25 cellular contexts compared by ENCODE assay signal in genomic region chr11:36233226-36233625, GRCh38. TPM values are rescaled to one million over a fixed set of nuclear protein-coding genes. Genes with fewer than 3 reads are reported as not detected.
DNase-seq lines count a peak whose midpoint lies in the region; ATAC-seq, FAIRE-seq and TF ChIP-seq lines count a peak whose summit lies in the region.
"Had no signal": no experiment of that assay in that cellular context is flagged by ENCODE, and none has a peak within 500 bp of the region (broad histone marks: within the 10 kb centered on the region; RNA-seq: fewer than 3 reads in every experiment).

No MANE protein-coding gene starts in this region.

- FAIRE-seq in pancreas (lab: Jason Lieb, UNC), result no peak

- no peak overlapping the region for H3K4me3 ChIP-seq in SJCRH30
- no peak overlapping the region for H3K4me3 ChIP-seq in smooth muscle cell
- H3K4me3 ChIP-seq in pancreas, result no peak overlapping the region
- H3K4me3 ChIP-seq: BLaER1, GM23338, heart left ventricle, lower lobe of right lung, tibial nerve had no signal

- no peak overlapping the region for H2AFZ ChIP-seq in smooth muscle cell (ENCODE audit: low read depth)
- H2AFZ ChIP-seq: GM23338 had no signal

- H3K27ac ChIP-seq in SJCRH30, result no peak overlapping the region
- H3K27ac ChIP-seq in smooth muscle cell (ENCODE audit: low read depth), result no peak overlapping the region
- H3K27ac ChIP-seq in pancreas, result no peak overlapping the region
- H3K27ac ChIP-seq: BLaER1, heart left ventricle, HL-60, lower lobe of right lung, tibial nerve had no signal

- H3F3A ChIP-seq in smooth muscle cell (ENCODE audit: low read depth), result peaks cover 22% of the 10 kb centered on the region

- TF ChIP-seq CTCF in smooth muscle cell (IDR thresholded peaks at IDR 0.05; ENCODE audit: borderline replicate concordance, insufficient read depth, poor library complexity, severe bottlenecking) (no peak), pancreas (IDR thresholded peaks at IDR 0.05) (no peak)

- 23% methylated on average over 2 of the region's 2 CpGs for WGBS in smooth muscle cell (ENCODE audit: low lambda C conversion rate)
- 47 to 50% methylated on average over 2 of the region's 2 CpGs for WGBS in pancreas, 2 donors

- DNase-seq in NCI-H1105 treated with DMSO at 0.1 percent for 48 hours (lab: John Stamatoyannopoulos, UW) (peak; percentile 46), NCI-H1105 (lab: John Stamatoyannopoulos, UW) (no peak), SJCRH30 (peak; percentile 56 to 78), fibroblast of peridontal ligament (ENCODE audit: extremely low read depth) (peak; percentile 67), smooth muscle cell (lab: John Stamatoyannopoulos, UW; ENCODE audit: unreplicated experiment) (no peak), kidney glomerular epithelial cell (lab: John Stamatoyannopoulos, UW) (no peak), pancreas (no peak)
- DNase-seq: 8988T; activated CD4-positive, CD25-positive, alpha-beta regulatory T cell; activated effector memory CD4-positive, alpha-beta T cell treated with anti-CD3 and anti-CD28 coated beads, Interleukin-2, amount 50 U/mL, for 16 hours; cortex of kidney; heart left ventricle; immature natural killer cell; lower lobe of right lung; naive thymus-derived CD8-positive, alpha-beta T cell; NCI-H1092 treated with DMSO at 0.1 percent for 48 hours; NCI-H446 treated with DMSO at 0.1 percent for 48 hours; SIG-M5; stimulated activated naive B cell treated with anti-CD40 and anti-IgM and Interleukin-4, amounts not matched to agents 10 μg/mL and 1 μg/mL and 100 μg/mL, for 72 hours; T-helper 2 cell had no signal

- no peaks in the 10 kb centered on the region for H3K79me2 ChIP-seq in smooth muscle cell (ENCODE audit: low read depth)

- no peak for ATAC-seq in HG03442 (IDR thresholded peaks at IDR 0.05; ENCODE audit: unreplicated experiment)
- no peak for ATAC-seq in pancreas
- ATAC-seq: GM23338; heart left ventricle; lower lobe of right lung; naive thymus-derived CD8-positive, alpha-beta T cell; stimulated activated naive B cell treated with anti-CD40 and anti-IgM and Interleukin-4, amounts not matched to agents 10 μg/mL and 1 μg/mL and 100 μg/mL, for 72 hours had no signal

- H3K4me2 ChIP-seq in smooth muscle cell, result peak overlapping the region; percentile 42
- H3K4me2 ChIP-seq: BLaER1, GM23338 had no signal

- H3K36me3 ChIP-seq in SJCRH30, result peaks cover 18% of the 10 kb centered on the region; the same call in 1 of the 2 replicates
- no peaks in the 10 kb centered on the region for H3K36me3 ChIP-seq in smooth muscle cell (ENCODE audit: low read depth)
- no peaks in the 10 kb centered on the region for H3K36me3 ChIP-seq in pancreas
- H3K36me3 ChIP-seq: heart left ventricle, lower lobe of right lung had no signal

- H4K20me1 ChIP-seq in smooth muscle cell (ENCODE audit: low read depth), result no peaks in the 10 kb centered on the region
- H4K20me1 ChIP-seq: BLaER1 had no signal

- H3K27me3 ChIP-seq in SJCRH30 (no peaks in the 10 kb centered on the region), smooth muscle cell (ENCODE audit: low read depth) (no peaks in the 10 kb centered on the region), pancreas (no peaks in the 10 kb centered on the region)
- H3K27me3 ChIP-seq: BLaER1, heart left ventricle, tibial nerve had no signal

- H3K9ac ChIP-seq in smooth muscle cell (ENCODE audit: low read depth), result no peak overlapping the region
- H3K9ac ChIP-seq: BLaER1 had no signal

- intact Hi-C loops in pancreas (cut with DNase I), result no loop called here

- no peaks in the 10 kb centered on the region for H3K9me3 ChIP-seq in SJCRH30 (replicated peaks)
- H3K9me3 ChIP-seq in smooth muscle cell (replicated peaks; ENCODE audit: low read depth), result no peaks in the 10 kb centered on the region
- H3K9me3 ChIP-seq in pancreas, result no peaks in the 10 kb centered on the region
- H3K9me3 ChIP-seq: BLaER1, heart left ventricle, lower lobe of right lung, tibial nerve had no signal

- peaks cover 14% of the 10 kb centered on the region for H3K4me1 ChIP-seq in SJCRH30
- peaks cover 16% of the 10 kb centered on the region for H3K4me1 ChIP-seq in smooth muscle cell (ENCODE audit: low read depth)
- H3K4me1 ChIP-seq in pancreas, result no peaks in the 10 kb centered on the region
- H3K4me1 ChIP-seq: BLaER1, lower lobe of right lung had no signal

RNA-seq across cellular contexts. Expression of gene COMMD9, which starts 56.0 kb away (rescaled TPM):
- 52.2 and 63.4 TPM in 2 replicates for total RNA-seq in SJCRH30 (2014; rRNA removed; shearing (Covaris generic))
- total RNA-seq in smooth muscle cell (35.9 and 39.4 TPM in 2 replicates), pancreas (10 to 100 TPM; 16.5 to 47.6 (median 29.1) TPM)
- polyA plus RNA-seq in smooth muscle cell (83.0 and 89.1 TPM in 2 replicates), pancreas (10 to 100 TPM; 22.5 to 37.4 TPM)

Comparison
In these comparisons a context has a peak if more than half of its experiments do, and no peak if none do; other contexts are left out.
1. DNase-seq: peak in NCI-H1105 treated with DMSO at 0.1 percent for 48 hours (single experiment), SJCRH30 (2 of 2) and fibroblast of peridontal ligament (single experiment); none in NCI-H1105 (single experiment), smooth muscle cell (single experiment), kidney glomerular epithelial cell (single experiment) and pancreas (0 of 6).